ENCODE assay signal across 20 cellular contexts in genomic region chr13:26949701-26950345, GRCh38.
"Had no signal": no experiment of that assay in that cellular context is flagged by ENCODE, and none has a peak within 500 bp of the region (broad histone marks: within the 10 kb centered on the region; RNA-seq: fewer than 3 reads in every experiment).

No MANE protein-coding gene starts in this region.

- H3K9me3 ChIP-seq: esophagus muscularis mucosa, gastroesophageal sphincter, heart left ventricle, mucosa of descending colon, psoas muscle, stomach had no signal

- DNase-seq: activated CD4-positive, alpha-beta T cell treated with anti-CD3 and anti-CD28 coated beads, Interleukin-2, amount 10 ng/mL, durations not matched to agents 24 days and 14 days; activated CD8-positive, alpha-beta T cell treated with anti-CD3 and anti-CD28 coated beads for 36 hours; activated naive CD4-positive, alpha-beta T cell treated with Interleukin-2 at 50 U/mL for 16 hours; activated T-cell treated with anti-CD3 and anti-CD28 coated beads, Interleukin-2, amount 50 U/mL, for 24 hours; cerebellar nuclear complex; effector CD4-positive, alpha-beta T cell; heart left ventricle; immature natural killer cell; mesenchymal stem cell; naive thymus-derived CD4-positive, alpha-beta T cell; psoas muscle; right cardiac atrium; stimulated activated CD4-positive, alpha-beta T cell treated with anti-CD3 and anti-CD28 coated beads, Interleukin-15, amount 100 ng/mL, for 24 hours; stimulated activated CD4-positive, alpha-beta T cell treated with anti-CD3 and anti-CD28 coated beads, Interleukin-2, amount 100 ng/mL, for 48 hours; stomach had no signal

- H3K27ac ChIP-seq: esophagus muscularis mucosa, gastroesophageal sphincter, heart left ventricle, neural progenitor cell, psoas muscle, skin epidermis had no signal

- H3K4me1 ChIP-seq: gastroesophageal sphincter, neural progenitor cell, psoas muscle had no signal

- H3K27me3 ChIP-seq: esophagus muscularis mucosa, heart left ventricle, neural progenitor cell, stomach had no signal

- H3K4me3 ChIP-seq: esophagus muscularis mucosa, gastroesophageal sphincter, heart left ventricle, mucosa of descending colon, neural progenitor cell, psoas muscle, skin epidermis, stomach had no signal

- H3K9ac ChIP-seq: neural progenitor cell had no signal

- H3K36me3 ChIP-seq: esophagus muscularis mucosa, gastroesophageal sphincter, heart left ventricle, neural progenitor cell, stomach had no signal
